ENCODE assay signal across 1 cellular context in genomic region chr12:119649202-119649808, GRCh38.
TF ChIP-seq lines count a peak whose summit lies in the region.

No MANE protein-coding gene starts in this region.

TF ChIP-seq in HepG2, 621 proteins besides CTCF, POLR2A, EP300 and RAD21 (continued from another document):
- no peak for TF ChIP-seq PRDM4 (CRISPR knock-in tag; IDR thresholded peaks at IDR 0.05; ENCODE audit: borderline replicate concordance)
- TF ChIP-seq ZSCAN12 (CRISPR knock-in tag; IDR thresholded peaks at IDR 0.05): no peak
- 0 out of 2 replicates have a peak, but pooled peaks have one; percentile 38 for TF ChIP-seq SMC3 (IDR thresholded peaks at IDR 0.05; ENCODE audit: low read length)
- TF ChIP-seq RARG (CRISPR knock-in tag; IDR thresholded peaks at IDR 0.05; ENCODE audit: low read depth): no peak
- TF ChIP-seq ISL2 (CRISPR knock-in tag; IDR thresholded peaks at IDR 0.05): no peak
- TF ChIP-seq ZNF446 (CRISPR knock-in tag; IDR thresholded peaks at IDR 0.05): no peak
- no peak for TF ChIP-seq ZFYVE20 (CRISPR knock-in tag; IDR thresholded peaks at IDR 0.05; ENCODE audit: borderline replicate concordance, low read depth)
- no peak for TF ChIP-seq HOXA9 (CRISPR knock-in tag; IDR thresholded peaks at IDR 0.05; ENCODE audit: borderline replicate concordance)
- TF ChIP-seq ZNF543 (CRISPR knock-in tag; IDR thresholded peaks at IDR 0.05): no peak
- TF ChIP-seq ZNF780A (CRISPR knock-in tag; IDR thresholded peaks at IDR 0.05): no peak
- no peak for TF ChIP-seq ZNF451 (CRISPR knock-in tag; IDR thresholded peaks at IDR 0.05)
- TF ChIP-seq ARHGAP35 (CRISPR knock-in tag; IDR thresholded peaks at IDR 0.05; ENCODE audit: borderline replicate concordance): no peak
- TF ChIP-seq TEAD3 (CRISPR knock-in tag; optimal IDR thresholded peaks at IDR 0.05; ENCODE audit: borderline replicate concordance): peak; percentile 85
- peak; percentile 55 for TF ChIP-seq STAG1 (CRISPR knock-in tag; IDR thresholded peaks at IDR 0.05)
- TF ChIP-seq HOXA7 (CRISPR knock-in tag; IDR thresholded peaks at IDR 0.05): no peak
- TF ChIP-seq ZNF639 (CRISPR knock-in tag; conservative IDR thresholded peaks at IDR 0.05): no peak
TF ChIP-seq in HepG2: peak in this region for 3.
